Comparison of ENCODE assay signal across 20 cellular contexts in genomic region chr6:43736844-43737243, GRCh38. TPM values are rescaled to one million over a fixed set of nuclear protein-coding genes. Genes with fewer than 3 reads are reported as not detected.
DNase-seq lines count a peak whose midpoint lies in the region; ATAC-seq, FAIRE-seq and TF ChIP-seq lines count a peak whose summit lies in the region.
"Had no signal": no experiment of that assay in that cellular context is flagged by ENCODE, and none has a peak within 500 bp of the region (broad histone marks: within the 10 kb centered on the region; RNA-seq: fewer than 3 reads in every experiment).

No MANE protein-coding gene starts in this region.

- peak overlapping the region in 1 of 3 experiments; percentile 45; a peak in 2 of 6 replicates for H3K4me3 ChIP-seq in HepG2 (replicated peaks in 1 of 3; ENCODE audit: insufficient read depth in 1 of 3, low read depth in 2 of 3, low read length in 3 of 3)
- H3K4me3 ChIP-seq: BLaER1 treated with 17β-estradiol and CSF1 and Interleukin-3, amounts not matched to agents 10 nM and 100 nM had no signal

- in situ Hi-C loops in HepG2 (cut with HindIII; ENCODE audit: extremely low pct_ligation_motif_present, low pct_unique_long_range_greater_than_20kb) = no loop called here

- no peaks in the 10 kb centered on the region for H3K79me2 ChIP-seq in HepG2 (ENCODE audit: insufficient read depth, low read length)

- FAIRE-seq in HepG2 (lab: Jason Lieb, UNC) = no peak
- FAIRE-seq: A204.1, GM12891, GM18507 had no signal

- no peak for TF ChIP-seq POLR2A in HepG2 (IDR thresholded peaks at IDR 0.05; ENCODE audit: insufficient read depth in 1 of 2, low read depth in 2 of 2, low read length in 2 of 2)

- peaks cover 88% of the 10 kb centered on the region for H3K4me1 ChIP-seq in HepG2 (ENCODE audit: insufficient read depth, low read length)

- DNase-seq in cardiac septum (ENCODE audit: low spot score) (peak; percentile 7), left ventricle myocardium superior (no peak), HepG2 (ENCODE audit: low spot score) (no peak), left colon (no peak), endothelial cell (ENCODE audit: low spot score) (no peak)
- DNase-seq: DND-41, GF-D8, KBM-7, NCI-H1092, NCI-H146, NCI-H2081 treated with DMSO at 0.1 percent for 48 hours, NCI-H524 had no signal

- H3K4me2 ChIP-seq in HepG2 (ENCODE audit: low read depth, low read length) = peak overlapping the region; percentile 71

- H3K27me3 ChIP-seq in HepG2 (ENCODE audit: control insufficient read depth in 1 of 2, insufficient read depth in 2 of 2, low read length in 2 of 2) = peaks cover 0 to 6% of the 10 kb centered on the region in 2 experiments; a peak in 1 of 5 replicates
- H3K27me3 ChIP-seq: BLaER1 treated with 17β-estradiol and CSF1 and Interleukin-3, amounts not matched to agents 10 nM and 100 nM had no signal

- no peak overlapping the region for H3K4me3 Mint-ChIP-seq in activated T-helper 17 cell treated with anti-CD3 and anti-CD28 coated beads, Interleukin-2, amount 50 U/mL, for 72 hours
- no peak overlapping the region for H3K4me3 Mint-ChIP-seq in endothelial cell (ENCODE audit: unreplicated experiment)

- POLR2A ChIA-PET in HepG2 (lab: Yijun Ruan, JAX) = interaction anchor here (1.4 kb wide), 1 partner anchor 107 kb away, joined by 3 read pairs; no protein-coding TSS in a partner anchor

- H3K27me3 Mint-ChIP-seq in activated T-helper 17 cell treated with anti-CD3 and anti-CD28 coated beads, Interleukin-2, amount 50 U/mL, for 72 hours = no peaks in the 10 kb centered on the region
- H3K27me3 Mint-ChIP-seq in endothelial cell (ENCODE audit: unreplicated experiment) = peaks cover 4% of the 10 kb centered on the region

- peak overlapping the region; percentile 8 for H3K27ac Mint-ChIP-seq in activated T-helper 17 cell treated with anti-CD3 and anti-CD28 coated beads, Interleukin-2, amount 50 U/mL, for 72 hours
- no peak overlapping the region for H3K27ac Mint-ChIP-seq in endothelial cell (ENCODE audit: unreplicated experiment)

- no peak overlapping the region for H2AFZ ChIP-seq in HepG2 (ENCODE audit: low read length)

- no peaks in the 10 kb centered on the region for H4K20me1 ChIP-seq in HepG2 (ENCODE audit: insufficient read depth, low read length)
- H4K20me1 ChIP-seq: BLaER1 treated with 17β-estradiol and CSF1 and Interleukin-3, amounts not matched to agents 10 nM and 100 nM had no signal

- H3K36me3 Mint-ChIP-seq in activated T-helper 17 cell treated with anti-CD3 and anti-CD28 coated beads, Interleukin-2, amount 50 U/mL, for 72 hours (ENCODE audit: low read depth) = no peaks in the 10 kb centered on the region
- H3K36me3 Mint-ChIP-seq in endothelial cell (ENCODE audit: low read depth, unreplicated experiment) = peaks cover 3% of the 10 kb centered on the region

- 17% methylated on average over 2 of the region's 2 CpGs for WGBS in HepG2 (ENCODE audit: low lambda C conversion rate)

- no peaks in the 10 kb centered on the region for H3K9me3 ChIP-seq in HepG2 (ENCODE audit: low read length)

- TF ChIP-seq EP300 in HepG2 (IDR thresholded peaks at IDR 0.05; ENCODE audit: low read depth in 2 of 2, low read length in 2 of 2) (no peak), HepG2 (CRISPR knock-in tag; IDR thresholded peaks at IDR 0.05; ENCODE audit: borderline replicate concordance) (no peak)

- H3K27ac ChIP-seq in HepG2 (ENCODE audit: extremely low read length, insufficient read depth, low read length) = no peak overlapping the region

- no TSS peak for BruUV-seq in HepG2 (replicated peaks; lab: Mats Ljungman, UMichigan)

- peak overlapping the region; percentile 14; the same call in 1 of the 2 replicates for H3K9ac ChIP-seq in HepG2 (ENCODE audit: insufficient read depth, low read depth, low read length)

- peaks cover 4% of the 10 kb centered on the region for H3K9me3 Mint-ChIP-seq in activated T-helper 17 cell treated with anti-CD3 and anti-CD28 coated beads, Interleukin-2, amount 50 U/mL, for 72 hours
- H3K9me3 Mint-ChIP-seq in endothelial cell (ENCODE audit: unreplicated experiment) = no peaks in the 10 kb centered on the region

- peaks cover 11% of the 10 kb centered on the region for H3K4me1 Mint-ChIP-seq in activated T-helper 17 cell treated with anti-CD3 and anti-CD28 coated beads, Interleukin-2, amount 50 U/mL, for 72 hours
- H3K4me1 Mint-ChIP-seq in endothelial cell (ENCODE audit: unreplicated experiment) = peaks cover 3% of the 10 kb centered on the region

- CTCF ChIA-PET in HepG2 (lab: Yijun Ruan, JAX; ENCODE audit: low intra/inter-chr PET ratio, low total read pairs) = no interaction called here

- TF ChIP-seq CTCF in HepG2 (CRISPR knock-in tag; IDR thresholded peaks at IDR 0.05) (no peak), endothelial cell (IDR thresholded peaks at IDR 0.05; ENCODE audit: unreplicated experiment) (no peak)

- intact Hi-C loops in cardiac septum (cut with DNase I) (no loop called here), left ventricle myocardium superior (cut with micrococcal nuclease) (no loop called here), HepG2 (cut with micrococcal nuclease; ENCODE audit: unreplicated experiment) (no loop called here), left colon (cut with DNase I, micrococcal nuclease) (no loop called here)

- ATAC-seq in left ventricle myocardium superior = no peak
- ATAC-seq in activated T-helper 17 cell treated with anti-CD3 and anti-CD28 coated beads, Interleukin-2, amount 50 U/mL, for 72 hours (replicated peaks) = no peak
- no peak for ATAC-seq in HepG2
- ATAC-seq in HG02870 (IDR thresholded peaks at IDR 0.05; ENCODE audit: unreplicated experiment) = no peak
- ATAC-seq in left colon = no peak
- ATAC-seq: HCT116, Panc1 had no signal

- no peaks in the 10 kb centered on the region for H3K36me3 ChIP-seq in HepG2 (replicated peaks in 1 of 2; ENCODE audit: control insufficient read depth in 1 of 2, insufficient read depth in 2 of 2, low read length in 2 of 2)
- H3K36me3 ChIP-seq: BLaER1 treated with 17β-estradiol and CSF1 and Interleukin-3, amounts not matched to agents 10 nM and 100 nM had no signal

- no peak for TF ChIP-seq RAD21 in HepG2 (CRISPR knock-in tag; IDR thresholded peaks at IDR 0.05)

RNA-seq across cellular contexts. Expression of gene VEGFA, which starts 33.2 kb away (rescaled TPM):
- total RNA-seq in cardiac septum (233 TPM), left ventricle myocardium superior (261 TPM), HepG2 (2016; rRNA removed; fragmentation: Illumina TruSeq; extraction: Trizol) (34.1 and 68.1 TPM in 2 replicates), left colon (100 to 1,000 TPM; 107 to 110 TPM), endothelial cell (ENCODE audit: unreplicated experiment) (3.5 TPM)
- 100 to 1,000 TPM in 1 of 2 donors, 10 to 100 TPM in 1; 48.7 to 142 TPM for total RNA-seq in activated T-helper 17 cell treated with anti-CD3 and anti-CD28 coated beads, Interleukin-2, amount 50 U/mL, for 72 hours
- 13.4 and 14.2 TPM in 2 replicates for total RNA-seq in HepG2 (2016; cell fraction: cytosol; rRNA removed; fragmentation: Illumina TruSeq; extraction: Trizol; ENCODE audit: low read depth)
- 26.8 and 72.7 TPM in 2 replicates for total RNA-seq in HepG2 (2016; cell fraction: insoluble cytoplasmic fraction; rRNA removed; fragmentation: Illumina TruSeq; extraction: Trizol)
- 33.1 and 34.4 TPM in 2 replicates for total RNA-seq in HepG2 (2016; cell fraction: membrane; rRNA removed; fragmentation: Illumina TruSeq; extraction: Trizol)
- total RNA-seq in HepG2 (2016; cell fraction: nucleus; rRNA removed; fragmentation: Illumina TruSeq; extraction: Trizol) = 81.5 and 95.8 TPM in 2 replicates
- 629 and 1,104 TPM in 2 replicates for polyA plus RNA-seq in HepG2 (2011; rRNA removed)
- 292 and 298 TPM in 2 replicates for polyA plus RNA-seq in HepG2 (2011; cell fraction: cytosol; rRNA removed)
- polyA plus RNA-seq in HepG2 (2011; cell fraction: nucleus; rRNA removed) = 3,652 and 4,474 TPM in 2 replicates
- polyA plus RNA-seq in HepG2 (2012) = 463 and 546 TPM in 2 replicates
- polyA plus RNA-seq in HepG2 (2016; cell fraction: cytosol; fragmentation: Illumina TruSeq; extraction: Trizol; ENCODE audit: low read depth) = 9.2 and 10.7 TPM in 2 replicates
- polyA plus RNA-seq in HepG2 (2016; cell fraction: insoluble cytoplasmic fraction; fragmentation: Illumina TruSeq; extraction: Trizol; ENCODE audit: low read depth) = 34.1 and 41.6 TPM in 2 replicates
- 24.8 and 25.3 TPM in 2 replicates for polyA plus RNA-seq in HepG2 (2016; cell fraction: membrane; fragmentation: Illumina TruSeq; extraction: Trizol; ENCODE audit: low read depth)
- polyA plus RNA-seq in HepG2 (2016; cell fraction: nucleus; fragmentation: Illumina TruSeq; extraction: Trizol; ENCODE audit: insufficient read depth, low read depth) = 253 and 267 TPM in 2 replicates
- 238 and 645 TPM in 2 replicates for polyA minus RNA-seq in HepG2 (2011; rRNA and poly(A)+ RNA removed; ENCODE audit: low replicate concordance)
- polyA minus RNA-seq in HepG2 (2011; cell fraction: cytosol; rRNA and poly(A)+ RNA removed) = 122 and 136 TPM in 2 replicates
- polyA minus RNA-seq in HepG2 (2011; cell fraction: nucleus; rRNA and poly(A)+ RNA removed) = 312 and 405 TPM in 2 replicates

RNA-seq across cellular contexts. Expression of gene MRPS18A, which starts 49.3 kb away (rescaled TPM):
- total RNA-seq in cardiac septum (38.4 TPM), left ventricle myocardium superior (46.0 TPM), HepG2 (2016; rRNA removed; fragmentation: Illumina TruSeq; extraction: Trizol) (89.1 and 100 TPM in 2 replicates), left colon (10 to 100 TPM; 56.9 to 69.4 TPM), endothelial cell (ENCODE audit: unreplicated experiment) (45.5 TPM)
- total RNA-seq in activated T-helper 17 cell treated with anti-CD3 and anti-CD28 coated beads, Interleukin-2, amount 50 U/mL, for 72 hours = 10 to 100 TPM; 31.2 to 46.7 TPM
- total RNA-seq in HepG2 (2016; cell fraction: cytosol; rRNA removed; fragmentation: Illumina TruSeq; extraction: Trizol; ENCODE audit: low read depth) = 51.0 and 53.1 TPM in 2 replicates
- 92.0 and 115 TPM in 2 replicates for total RNA-seq in HepG2 (2016; cell fraction: insoluble cytoplasmic fraction; rRNA removed; fragmentation: Illumina TruSeq; extraction: Trizol)
- 52.2 and 52.5 TPM in 2 replicates for total RNA-seq in HepG2 (2016; cell fraction: membrane; rRNA removed; fragmentation: Illumina TruSeq; extraction: Trizol)
- total RNA-seq in HepG2 (2016; cell fraction: nucleus; rRNA removed; fragmentation: Illumina TruSeq; extraction: Trizol) = 44.5 and 50.5 TPM in 2 replicates
- polyA plus RNA-seq in HepG2 (2011; rRNA removed) = 87.8 and 102 TPM in 2 replicates
- 108 and 150 TPM in 2 replicates for polyA plus RNA-seq in HepG2 (2011; cell fraction: cytosol; rRNA removed)
- polyA plus RNA-seq in HepG2 (2011; cell fraction: nucleus; rRNA removed) = 43.7 and 43.9 TPM in 2 replicates
- 56.6 and 66.1 TPM in 2 replicates for polyA plus RNA-seq in HepG2 (2012)
- 59.0 and 63.6 TPM in 2 replicates for polyA plus RNA-seq in HepG2 (2016; cell fraction: cytosol; fragmentation: Illumina TruSeq; extraction: Trizol; ENCODE audit: low read depth)
- 121 and 138 TPM in 2 replicates for polyA plus RNA-seq in HepG2 (2016; cell fraction: insoluble cytoplasmic fraction; fragmentation: Illumina TruSeq; extraction: Trizol; ENCODE audit: low read depth)
- 49.5 and 50.7 TPM in 2 replicates for polyA plus RNA-seq in HepG2 (2016; cell fraction: membrane; fragmentation: Illumina TruSeq; extraction: Trizol; ENCODE audit: low read depth)
- 49.3 and 56.1 TPM in 2 replicates for polyA plus RNA-seq in HepG2 (2016; cell fraction: nucleus; fragmentation: Illumina TruSeq; extraction: Trizol; ENCODE audit: insufficient read depth, low read depth)
- 146 and 147 TPM in 2 replicates for polyA minus RNA-seq in HepG2 (2011; rRNA and poly(A)+ RNA removed; ENCODE audit: low replicate concordance)
- 32.4 and 35.6 TPM in 2 replicates for polyA minus RNA-seq in HepG2 (2011; cell fraction: cytosol; rRNA and poly(A)+ RNA removed)
- 65.1 and 66.4 TPM in 2 replicates for polyA minus RNA-seq in HepG2 (2011; cell fraction: nucleus; rRNA and poly(A)+ RNA removed)
